1 cellular context compared by ENCODE assay signal in the genomic region with DNA sequence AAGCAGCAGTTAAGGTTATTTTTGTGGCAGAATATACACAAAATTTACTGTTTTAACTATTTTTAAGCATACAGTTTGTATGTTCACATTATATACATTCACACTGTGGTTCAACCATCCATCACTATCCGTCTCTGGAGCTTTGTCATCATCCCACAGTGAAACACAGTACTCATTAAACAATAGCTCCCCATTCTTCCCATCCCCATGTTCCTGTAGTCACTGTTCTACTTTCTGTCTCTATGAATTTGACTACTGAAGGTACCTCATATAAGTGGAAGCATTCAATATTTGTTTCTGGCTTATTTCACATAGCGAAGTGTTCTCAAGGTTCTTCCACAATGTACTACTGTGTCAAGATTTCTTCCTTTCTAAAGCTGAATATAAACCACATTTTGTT.
TF ChIP-seq lines count a peak whose summit lies in the region.

No MANE protein-coding gene starts in this region.

TF ChIP-seq in GM23338, 12 proteins besides CTCF, POLR2A, EP300 and RAD21 (continued from another document):
- TF ChIP-seq, protein P1, sequence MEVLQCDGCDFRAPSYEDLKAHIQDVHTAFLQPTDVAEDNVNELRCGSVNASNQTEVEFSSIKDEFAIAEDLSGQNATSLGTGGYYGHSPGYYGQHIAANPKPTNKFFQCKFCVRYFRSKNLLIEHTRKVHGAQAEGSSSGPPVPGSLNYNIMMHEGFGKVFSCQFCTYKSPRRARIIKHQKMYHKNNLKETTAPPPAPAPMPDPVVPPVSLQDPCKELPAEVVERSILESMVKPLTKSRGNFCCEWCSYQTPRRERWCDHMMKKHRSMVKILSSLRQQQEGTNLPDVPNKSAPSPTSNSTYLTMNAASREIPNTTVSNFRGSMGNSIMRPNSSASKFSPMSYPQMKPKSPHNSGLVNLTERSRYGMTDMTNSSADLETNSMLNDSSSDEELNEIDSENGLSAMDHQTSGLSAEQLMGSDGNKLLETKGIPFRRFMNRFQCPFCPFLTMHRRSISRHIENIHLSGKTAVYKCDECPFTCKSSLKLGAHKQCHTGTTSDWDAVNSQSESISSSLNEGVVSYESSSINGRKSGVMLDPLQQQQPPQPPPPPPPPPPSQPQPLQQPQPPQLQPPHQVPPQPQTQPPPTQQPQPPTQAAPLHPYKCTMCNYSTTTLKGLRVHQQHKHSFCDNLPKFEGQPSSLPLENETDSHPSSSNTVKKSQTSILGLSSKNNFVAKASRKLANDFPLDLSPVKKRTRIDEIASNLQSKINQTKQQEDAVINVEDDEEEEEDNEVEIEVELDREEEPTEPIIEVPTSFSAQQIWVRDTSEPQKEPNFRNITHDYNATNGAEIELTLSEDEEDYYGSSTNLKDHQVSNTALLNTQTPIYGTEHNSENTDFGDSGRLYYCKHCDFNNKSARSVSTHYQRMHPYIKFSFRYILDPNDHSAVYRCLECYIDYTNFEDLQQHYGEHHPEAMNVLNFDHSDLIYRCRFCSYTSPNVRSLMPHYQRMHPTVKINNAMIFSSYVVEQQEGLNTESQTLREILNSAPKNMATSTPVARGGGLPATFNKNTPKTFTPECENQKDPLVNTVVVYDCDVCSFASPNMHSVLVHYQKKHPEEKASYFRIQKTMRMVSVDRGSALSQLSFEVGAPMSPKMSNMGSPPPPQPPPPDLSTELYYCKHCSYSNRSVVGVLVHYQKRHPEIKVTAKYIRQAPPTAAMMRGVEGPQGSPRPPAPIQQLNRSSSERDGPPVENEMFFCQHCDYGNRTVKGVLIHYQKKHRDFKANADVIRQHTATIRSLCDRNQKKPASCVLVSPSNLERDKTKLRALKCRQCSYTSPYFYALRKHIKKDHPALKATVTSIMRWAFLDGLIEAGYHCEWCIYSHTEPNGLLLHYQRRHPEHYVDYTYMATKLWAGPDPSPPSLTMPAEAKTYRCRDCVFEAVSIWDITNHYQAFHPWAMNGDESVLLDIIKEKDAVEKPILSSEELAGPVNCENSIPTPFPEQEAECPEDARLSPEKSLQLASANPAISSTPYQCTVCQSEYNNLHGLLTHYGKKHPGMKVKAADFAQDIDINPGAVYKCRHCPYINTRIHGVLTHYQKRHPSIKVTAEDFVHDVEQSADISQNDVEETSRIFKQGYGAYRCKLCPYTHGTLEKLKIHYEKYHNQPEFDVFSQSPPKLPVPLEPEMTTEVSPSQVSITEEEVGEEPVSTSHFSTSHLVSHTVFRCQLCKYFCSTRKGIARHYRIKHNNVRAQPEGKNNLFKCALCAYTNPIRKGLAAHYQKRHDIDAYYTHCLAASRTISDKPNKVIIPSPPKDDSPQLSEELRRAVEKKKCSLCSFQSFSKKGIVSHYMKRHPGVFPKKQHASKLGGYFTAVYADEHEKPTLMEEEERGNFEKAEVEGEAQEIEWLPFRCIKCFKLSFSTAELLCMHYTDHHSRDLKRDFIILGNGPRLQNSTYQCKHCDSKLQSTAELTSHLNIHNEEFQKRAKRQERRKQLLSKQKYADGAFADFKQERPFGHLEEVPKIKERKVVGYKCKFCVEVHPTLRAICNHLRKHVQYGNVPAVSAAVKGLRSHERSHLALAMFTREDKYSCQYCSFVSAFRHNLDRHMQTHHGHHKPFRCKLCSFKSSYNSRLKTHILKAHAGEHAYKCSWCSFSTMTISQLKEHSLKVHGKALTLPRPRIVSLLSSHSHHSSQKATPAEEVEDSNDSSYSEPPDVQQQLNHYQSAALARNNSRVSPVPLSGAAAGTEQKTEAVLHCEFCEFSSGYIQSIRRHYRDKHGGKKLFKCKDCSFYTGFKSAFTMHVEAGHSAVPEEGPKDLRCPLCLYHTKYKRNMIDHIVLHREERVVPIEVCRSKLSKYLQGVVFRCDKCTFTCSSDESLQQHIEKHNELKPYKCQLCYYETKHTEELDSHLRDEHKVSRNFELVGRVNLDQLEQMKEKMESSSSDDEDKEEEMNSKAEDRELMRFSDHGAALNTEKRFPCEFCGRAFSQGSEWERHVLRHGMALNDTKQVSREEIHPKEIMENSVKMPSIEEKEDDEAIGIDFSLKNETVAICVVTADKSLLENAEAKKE (CRISPR knock-in tag; IDR thresholded peaks at IDR 0.05), result no peak
- TF ChIP-seq, protein P2, sequence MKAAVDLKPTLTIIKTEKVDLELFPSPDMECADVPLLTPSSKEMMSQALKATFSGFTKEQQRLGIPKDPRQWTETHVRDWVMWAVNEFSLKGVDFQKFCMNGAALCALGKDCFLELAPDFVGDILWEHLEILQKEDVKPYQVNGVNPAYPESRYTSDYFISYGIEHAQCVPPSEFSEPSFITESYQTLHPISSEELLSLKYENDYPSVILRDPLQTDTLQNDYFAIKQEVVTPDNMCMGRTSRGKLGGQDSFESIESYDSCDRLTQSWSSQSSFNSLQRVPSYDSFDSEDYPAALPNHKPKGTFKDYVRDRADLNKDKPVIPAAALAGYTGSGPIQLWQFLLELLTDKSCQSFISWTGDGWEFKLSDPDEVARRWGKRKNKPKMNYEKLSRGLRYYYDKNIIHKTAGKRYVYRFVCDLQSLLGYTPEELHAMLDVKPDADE (IDR thresholded peaks at IDR 0.05), result no peak
